Comparison of ENCODE assay signal across 16 cellular contexts in the genomic region with DNA sequence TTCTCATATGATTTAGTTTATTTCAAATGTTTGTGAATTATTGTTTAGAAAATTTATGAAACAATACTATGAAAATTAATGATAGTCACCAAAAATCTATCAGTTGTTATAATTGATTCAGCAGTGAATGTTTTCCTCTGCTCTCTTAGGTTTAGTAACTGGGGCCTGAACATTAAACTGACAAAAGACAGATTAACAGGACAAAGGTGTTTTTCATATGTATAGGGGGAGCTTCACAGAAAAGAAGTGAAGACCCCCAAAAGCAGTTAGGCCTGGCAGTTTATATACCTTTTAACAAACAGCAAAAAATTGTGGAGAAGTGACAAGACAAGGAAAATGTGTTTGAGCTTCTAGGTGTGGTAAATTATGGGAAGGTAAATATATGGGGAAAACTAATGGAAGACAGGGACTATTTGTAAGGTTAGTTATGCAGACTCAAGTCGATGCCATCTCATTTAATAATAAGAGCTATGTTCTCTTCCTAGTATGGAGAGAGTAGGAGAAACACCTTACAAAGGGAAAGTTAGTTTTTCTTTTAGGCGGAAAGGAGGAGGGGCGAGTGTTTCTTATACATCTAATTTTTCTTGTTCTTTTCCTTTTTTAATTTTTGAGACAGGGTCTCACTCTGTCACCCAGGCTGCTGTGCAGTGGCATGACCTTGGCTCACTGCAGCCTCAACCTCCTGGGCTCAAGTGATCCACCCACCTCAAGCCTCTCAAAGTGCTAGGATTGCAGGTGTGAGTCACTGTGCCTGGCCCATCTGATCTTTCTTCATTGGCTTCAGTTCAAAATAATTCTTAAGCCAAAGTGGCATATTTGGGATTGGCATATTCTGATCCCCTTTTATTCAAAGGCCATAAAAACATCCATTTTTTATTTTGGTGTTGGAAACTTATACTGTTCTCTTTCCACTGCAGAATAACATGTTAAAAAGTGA.
"Had no signal": no experiment of that assay in that cellular context is flagged by ENCODE, and none has a peak within 500 bp of the region (broad histone marks: within the 10 kb centered on the region; RNA-seq: fewer than 3 reads in every experiment).

No MANE protein-coding gene starts in this region.

- H3K9me3 ChIP-seq: gastroesophageal sphincter, psoas muscle had no signal

- H3K4me3 Mint-ChIP-seq: activated B cell treated with CpG ODN at 0.5 μM for 24 hours; activated CD4-positive, alpha-beta T cell treated with anti-CD3 and anti-CD28 coated beads, Interleukin-2, amount 10 ng/mL, durations not matched to agents 7 days and 5 days; activated naive CD4-positive, alpha-beta T cell treated with anti-CD3 and anti-CD28 coated beads for 36 hours; activated T-helper 17 cell treated with anti-CD3 and anti-CD28 coated beads, Interleukin-2, amount 50 U/mL, for 72 hours; natural killer cell had no signal

- H3K9me3 Mint-ChIP-seq: activated B cell treated with CpG ODN at 0.5 μM for 24 hours; activated CD4-positive, alpha-beta T cell treated with anti-CD3 and anti-CD28 coated beads, Interleukin-2, amount 10 ng/mL, durations not matched to agents 7 days and 5 days; activated naive CD4-positive, alpha-beta T cell treated with anti-CD3 and anti-CD28 coated beads for 36 hours; natural killer cell had no signal

- H3K36me3 ChIP-seq: gastroesophageal sphincter had no signal

- H3K27me3 ChIP-seq: gastroesophageal sphincter had no signal

- H3K27ac ChIP-seq: coronary artery, gastroesophageal sphincter, psoas muscle had no signal

- ATAC-seq: activated T-helper 17 cell treated with anti-CD3 and anti-CD28 coated beads, Interleukin-2, amount 50 U/mL, for 72 hours; gastroesophageal sphincter; left colon; natural killer cell; psoas muscle; sciatic nerve had no signal

- H3K36me3 Mint-ChIP-seq: natural killer cell had no signal

- H3K27ac Mint-ChIP-seq: activated B cell treated with CpG ODN at 0.5 μM for 24 hours; activated CD4-positive, alpha-beta T cell treated with anti-CD3 and anti-CD28 coated beads, Interleukin-2, amount 10 ng/mL, durations not matched to agents 7 days and 5 days; activated naive CD4-positive, alpha-beta T cell treated with anti-CD3 and anti-CD28 coated beads for 36 hours; activated T-helper 17 cell treated with anti-CD3 and anti-CD28 coated beads, Interleukin-2, amount 50 U/mL, for 72 hours; natural killer cell had no signal

- DNase-seq: activated B cell treated with CpG ODN at 0.5 μM for 24 hours; activated CD4-positive, alpha-beta T cell treated with anti-CD3 and anti-CD28 coated beads, Interleukin-2, amount 10 ng/mL, durations not matched to agents 7 days and 5 days; activated naive CD4-positive, alpha-beta T cell treated with anti-CD3 and anti-CD28 coated beads for 36 hours; activated T-cell treated with anti-CD3 and anti-CD28 coated beads for 4 hours; central memory CD4-positive, alpha-beta T cell; effector CD8-positive, alpha-beta T cell; left colon; natural killer cell; psoas muscle; stimulated activated CD4-positive, alpha-beta T cell treated with anti-CD3 and anti-CD28 coated beads, Interleukin-2, amount 100 ng/mL, for 48 hours; stimulated activated naive CD4-positive, alpha-beta T cell treated with Interleukin-2 at 50 U/mL for 16 hours; trophoblast cell had no signal

- H3K4me1 Mint-ChIP-seq: activated B cell treated with CpG ODN at 0.5 μM for 24 hours; activated CD4-positive, alpha-beta T cell treated with anti-CD3 and anti-CD28 coated beads, Interleukin-2, amount 10 ng/mL, durations not matched to agents 7 days and 5 days; activated T-helper 17 cell treated with anti-CD3 and anti-CD28 coated beads, Interleukin-2, amount 50 U/mL, for 72 hours; natural killer cell had no signal

- H3K4me3 ChIP-seq: coronary artery, gastroesophageal sphincter, psoas muscle had no signal

- H3K4me1 ChIP-seq: gastroesophageal sphincter, psoas muscle had no signal
